ENCODE assay signal across 11 cellular contexts in genomic region chr5:145531038-145531734, GRCh38.
DNase-seq lines count a peak whose midpoint lies in the region; ATAC-seq and TF ChIP-seq lines count a peak whose summit lies in the region.
"Had no signal": no experiment of that assay in that cellular context is flagged by ENCODE, and none has a peak within 500 bp of the region (broad histone marks: within the 10 kb centered on the region; RNA-seq: fewer than 3 reads in every experiment).

No MANE protein-coding gene starts in this region.

- POLR2A ChIA-PET in activated CD8-positive, alpha-beta T cell treated with anti-CD3 and anti-CD28 coated beads for 36 hours (lab: Charles Lee): no interaction called here

- H3K4me3 Mint-ChIP-seq in type B pancreatic cell: peak overlapping the region; percentile 35
- H3K4me3 Mint-ChIP-seq in activated naive CD4-positive, alpha-beta T cell treated with anti-CD3 and anti-CD28 coated beads for 36 hours: no peak overlapping the region
- H3K4me3 Mint-ChIP-seq in activated CD8-positive, alpha-beta T cell treated with anti-CD3 and anti-CD28 coated beads for 36 hours: no peak overlapping the region

- no peak for ATAC-seq in HG03378 (IDR thresholded peaks at IDR 0.05; ENCODE audit: unreplicated experiment)
- no peak for ATAC-seq in activated CD8-positive, alpha-beta T cell treated with anti-CD3 and anti-CD28 coated beads for 36 hours
- ATAC-seq: GM12878 had no signal

- H3K36me3 Mint-ChIP-seq in type B pancreatic cell: peaks cover 3% of the 10 kb centered on the region
- H3K36me3 Mint-ChIP-seq in activated naive CD4-positive, alpha-beta T cell treated with anti-CD3 and anti-CD28 coated beads for 36 hours (ENCODE audit: low read depth): no peaks in the 10 kb centered on the region
- H3K36me3 Mint-ChIP-seq in activated CD8-positive, alpha-beta T cell treated with anti-CD3 and anti-CD28 coated beads for 36 hours (ENCODE audit: low read depth): no peaks in the 10 kb centered on the region

- CTCF ChIA-PET in activated naive CD4-positive, alpha-beta T cell treated with anti-CD3 and anti-CD28 coated beads for 36 hours (lab: Charles Lee): interaction anchor here (0.5 kb wide), 1 partner anchor 64 kb away, joined by 5 read pairs; no protein-coding TSS in a partner anchor
- CTCF ChIA-PET in activated CD8-positive, alpha-beta T cell treated with anti-CD3 and anti-CD28 coated beads for 36 hours (lab: Charles Lee): no interaction called here

- H3K27me3 Mint-ChIP-seq in type B pancreatic cell: no peaks in the 10 kb centered on the region
- no peaks in the 10 kb centered on the region for H3K27me3 Mint-ChIP-seq in activated naive CD4-positive, alpha-beta T cell treated with anti-CD3 and anti-CD28 coated beads for 36 hours (ENCODE audit: low read depth)
- H3K27me3 Mint-ChIP-seq in activated CD8-positive, alpha-beta T cell treated with anti-CD3 and anti-CD28 coated beads for 36 hours: no peaks in the 10 kb centered on the region

- peaks cover 6% of the 10 kb centered on the region for H3K4me1 Mint-ChIP-seq in type B pancreatic cell (ENCODE audit: unreplicated experiment)
- H3K4me1 Mint-ChIP-seq in activated naive CD4-positive, alpha-beta T cell treated with anti-CD3 and anti-CD28 coated beads for 36 hours (ENCODE audit: low read depth): no peaks in the 10 kb centered on the region
- H3K4me1 Mint-ChIP-seq in activated CD8-positive, alpha-beta T cell treated with anti-CD3 and anti-CD28 coated beads for 36 hours (ENCODE audit: low read depth): no peaks in the 10 kb centered on the region

- intact Hi-C loops in activated naive CD4-positive, alpha-beta T cell treated with anti-CD3 and anti-CD28 coated beads for 36 hours (cut with micrococcal nuclease): no loop called here
- intact Hi-C loops in activated CD8-positive, alpha-beta T cell treated with anti-CD3 and anti-CD28 coated beads for 36 hours (cut with micrococcal nuclease): no loop called here

- no peak for TF ChIP-seq CTCF in type B pancreatic cell (conservative IDR thresholded peaks at IDR 0.05)
- no peak for TF ChIP-seq CTCF in activated CD8-positive, alpha-beta T cell treated with anti-CD3 and anti-CD28 coated beads for 36 hours (IDR thresholded peaks at IDR 0.05)

- peak overlapping the region; percentile 83 for H3K27ac Mint-ChIP-seq in type B pancreatic cell
- no peak overlapping the region for H3K27ac Mint-ChIP-seq in activated naive CD4-positive, alpha-beta T cell treated with anti-CD3 and anti-CD28 coated beads for 36 hours
- no peak overlapping the region for H3K27ac Mint-ChIP-seq in activated CD8-positive, alpha-beta T cell treated with anti-CD3 and anti-CD28 coated beads for 36 hours

- DNase-seq in HPDE6-E6E7 (ENCODE audit: extremely low spot score): peak; percentile 88
- peak; percentile 42 for DNase-seq in amniotic stem cell (lab: John Stamatoyannopoulos, UW)
- DNase-seq in iris pigment epithelial cell (ENCODE audit: low read depth): peak; percentile 82
- no peak for DNase-seq in type B pancreatic cell (ENCODE audit: extremely low spot score, unreplicated experiment)
- DNase-seq in activated naive CD4-positive, alpha-beta T cell treated with anti-CD3 and anti-CD28 coated beads for 36 hours: no peak
- no peak for DNase-seq in activated CD8-positive, alpha-beta T cell treated with anti-CD3 and anti-CD28 coated beads for 36 hours
- DNase-seq: left ventricle myocardium inferior, NCI-H2107, testis had no signal

- H3K9me3 Mint-ChIP-seq in type B pancreatic cell: no peaks in the 10 kb centered on the region
- no peaks in the 10 kb centered on the region for H3K9me3 Mint-ChIP-seq in activated naive CD4-positive, alpha-beta T cell treated with anti-CD3 and anti-CD28 coated beads for 36 hours
- H3K9me3 Mint-ChIP-seq in activated CD8-positive, alpha-beta T cell treated with anti-CD3 and anti-CD28 coated beads for 36 hours: no peaks in the 10 kb centered on the region

Comparison
In these comparisons a context has a peak if more than half of its experiments do, and no peak if none do; other contexts are left out.
1. DNase-seq: peak in HPDE6-E6E7 (single experiment), amniotic stem cell (single experiment) and iris pigment epithelial cell (single experiment); none in type B pancreatic cell (single experiment), activated naive CD4-positive, alpha-beta T cell treated with anti-CD3 and anti-CD28 coated beads for 36 hours (single experiment) and activated CD8-positive, alpha-beta T cell treated with anti-CD3 and anti-CD28 coated beads for 36 hours (single experiment).